Comparison of ENCODE assay signal across 32 cellular contexts in genomic region chr1:36513676-36514473, GRCh38. TPM values are rescaled to one million over a fixed set of nuclear protein-coding genes. Genes with fewer than 3 reads are reported as not detected.
DNase-seq lines count a peak whose midpoint lies in the region; ATAC-seq, FAIRE-seq and TF ChIP-seq lines count a peak whose summit lies in the region.
"Had no signal": no experiment of that assay in that cellular context is flagged by ENCODE, and none has a peak within 500 bp of the region (broad histone marks: within the 10 kb centered on the region; RNA-seq: fewer than 3 reads in every experiment).

No MANE protein-coding gene starts in this region.

- no peaks in the 10 kb centered on the region for H4K20me1 ChIP-seq in K562 (replicated peaks; ENCODE audit: control insufficient read depth, insufficient read depth, low read length)

- H3K36me3 ChIP-seq in H7 (replicated peaks; ENCODE audit: control insufficient read depth, insufficient read depth, low read length) (no peaks in the 10 kb centered on the region), K562 (ENCODE audit: control insufficient read depth, insufficient read depth, low read length) (no peaks in the 10 kb centered on the region)
- H3K36me3 ChIP-seq: esophagus squamous epithelium, heart right ventricle, thoracic aorta, vagina had no signal

- no peaks in the 10 kb centered on the region for H3K27me3 Mint-ChIP-seq in nephron progenitor cell (ENCODE audit: low read depth, poor library complexity)

- no peaks in the 10 kb centered on the region; the same call in 1 of the 2 replicates for H3K27me3 ChIP-seq in H7 (ENCODE audit: control insufficient read depth, insufficient read depth, low read length)
- H3K27me3 ChIP-seq in K562 (ENCODE audit: control insufficient read depth in 2 of 2, insufficient read depth in 2 of 2, low read length in 2 of 2) = peaks cover 0 to 4% of the 10 kb centered on the region in 2 experiments; a peak in 2 of 5 replicates
- H3K27me3 ChIP-seq: vagina had no signal

- no peaks in the 10 kb centered on the region for H3K79me2 ChIP-seq in K562 (ENCODE audit: control insufficient read depth, insufficient read depth, low read length)

- peaks cover 29 to 34% of the 10 kb centered on the region in 2 experiments; a peak in 4 of 5 replicates for H3K4me1 ChIP-seq in K562 (replicated peaks in 1 of 2; ENCODE audit: control insufficient read depth in 2 of 2, insufficient read depth in 2 of 2, low read length in 2 of 2)
- H3K4me1 ChIP-seq: heart right ventricle, vagina had no signal

- POLR2A ChIA-PET in K562 (lab: Yijun Ruan, JAX) = interaction anchor here (0.8 to 0.9 kb wide), 2 partner anchors 15 to 27 kb away, joined by 3 read pairs; no protein-coding TSS in a partner anchor

- peak overlapping the region; percentile 88 for H2AFZ ChIP-seq in K562 (ENCODE audit: low read depth, low read length)

- TF ChIP-seq CTCF in K562 (IDR thresholded peaks at IDR 0.05 in 2 of 3, conservative IDR thresholded peaks at IDR 0.05 in 1 of 3; ENCODE audit: insufficient read depth in 2 of 3, low read depth in 1 of 3, low read length in 3 of 3) (no peak), nephron progenitor cell (IDR thresholded peaks at IDR 0.05) (no peak), GM20000 (IDR thresholded peaks at IDR 0.05; ENCODE audit: extremely low read depth, missing control alignments) (no peak)

- H3K4me3 ChIP-seq in H7 (ENCODE audit: insufficient read depth, low read depth, low read length) = no peak overlapping the region
- H3K4me3 ChIP-seq in K562 = no peak overlapping the region
- H3K4me3 ChIP-seq: esophagus squamous epithelium, heart right ventricle, thoracic aorta, vagina had no signal

- H3K4me2 ChIP-seq in K562 (ENCODE audit: insufficient read depth, low read length) = peak overlapping the region; percentile 29; the same call in 1 of the 2 replicates

- no peak overlapping the region for H3K4me3 Mint-ChIP-seq in nephron progenitor cell
- H3K4me3 Mint-ChIP-seq: activated naive CD4-positive, alpha-beta T cell treated with anti-CD3 and anti-CD28 coated beads for 36 hours; effector memory CD8-positive, alpha-beta T cell had no signal

- peak overlapping the region; percentile 2 to 81; a peak in 2 of 4 replicates for H3K9ac ChIP-seq in K562 (ENCODE audit: insufficient read depth in 1 of 2, low read depth in 2 of 2, low read length in 2 of 2)

- peak overlapping the region; percentile 75 for H3K27ac Mint-ChIP-seq in nephron progenitor cell
- H3K27ac Mint-ChIP-seq: activated naive CD4-positive, alpha-beta T cell treated with anti-CD3 and anti-CD28 coated beads for 36 hours had no signal

- peaks cover 29% of the 10 kb centered on the region for H3K4me1 Mint-ChIP-seq in nephron progenitor cell

- H3K9me3 ChIP-seq in K562 (replicated peaks; ENCODE audit: control insufficient read depth, insufficient read depth, low read depth, low read length) = no peaks in the 10 kb centered on the region
- H3K9me3 ChIP-seq: esophagus squamous epithelium, heart right ventricle, thoracic aorta, vagina had no signal

- DNase-seq in CMK (ENCODE audit: low read depth) (peak; percentile 21), H7 (peak; percentile 56), K562 (ENCODE audit: extremely low read depth in 1 of 4, low spot score in 3 of 4) (peak; percentile 53 to 76 (median 64)), nephron progenitor cell (no peak), GM20000 (ENCODE audit: low spot score) (no peak), NCI-H146 treated with DMSO at 0.1 percent for 48 hours (lab: John Stamatoyannopoulos, UW; ENCODE audit: unreplicated experiment) (no peak)
- DNase-seq: activated CD4-positive, alpha-beta T cell treated with anti-CD3 and anti-CD28 coated beads for 4 hours; activated naive CD4-positive, alpha-beta T cell treated with anti-CD3 and anti-CD28 coated beads for 36 hours; activated T-cell treated with anti-CD3 and anti-CD28 coated beads, Interleukin-2, amount 50 U/mL, for 48 hours; DND-41; effector memory CD8-positive, alpha-beta T cell; esophagus squamous epithelium; foreskin melanocyte; GOT3; heart right ventricle; NCI-H2029 treated with DMSO at 0.1 percent for 48 hours; NCI-H2227 treated with DMSO at 0.1 percent for 48 hours; NCI-H526 treated with DMSO at 0.1 percent for 48 hours; RPMI8226; stimulated activated naive CD8-positive, alpha-beta T cell treated with anti-CD3 and anti-CD28 coated beads, Interleukin-15, Interleukin-2, amounts not matched to agents 100 U/mL and 50 U/mL, for 24 hours; T-helper 1 cell had no signal

- H3K27ac ChIP-seq in K562 (ENCODE audit: extremely low read depth, low read depth, low read length) = no peak overlapping the region
- H3K27ac ChIP-seq: C4-2B, esophagus squamous epithelium, heart right ventricle, thoracic aorta, vagina had no signal

- CTCF ChIA-PET in K562 (lab: Yijun Ruan, JAX; ENCODE audit: low intra/inter-chr PET ratio) = no interaction called here

- no peak for TF ChIP-seq RAD21 in K562 (CRISPR knock-in tag; conservative IDR thresholded peaks at IDR 0.05 in 1 of 2, IDR thresholded peaks at IDR 0.05 in 1 of 2)

- in situ Hi-C loops in K562 (cut with MboI) = no loop called here

- FAIRE-seq in K562 (lab: Jason Lieb, UNC) = peak; percentile 51
- FAIRE-seq: bronchial epithelial cell, colon, TTC549 had no signal

- TF ChIP-seq EP300 in K562 (IDR thresholded peaks at IDR 0.05; ENCODE audit: low read length) = no peak

- 23% methylated on average over 11 of the region's 12 CpGs for whole genome bisulfite sequencing in K562 (ENCODE audit: insufficient coverage, low coverage, missing lambda C conversion rate)

- no peaks in the 10 kb centered on the region for H3K36me3 Mint-ChIP-seq in nephron progenitor cell (ENCODE audit: low read depth)

- no TSS peak for BruUV-seq in K562 (replicated peaks; lab: Mats Ljungman, UMichigan)

- no peak for TF ChIP-seq POLR2A in K562 (conservative IDR thresholded peaks at IDR 0.05)

- ATAC-seq in K562 (peak; percentile 41), GM21737 (IDR thresholded peaks at IDR 0.05; ENCODE audit: unreplicated experiment) (no peak), HG03039 (IDR thresholded peaks at IDR 0.05; ENCODE audit: unreplicated experiment) (no peak)
- ATAC-seq: effector memory CD8-positive, alpha-beta T cell; heart right ventricle; stimulated activated naive CD8-positive, alpha-beta T cell treated with anti-CD3 and anti-CD28 coated beads, Interleukin-15, Interleukin-2, amounts not matched to agents 100 U/mL and 50 U/mL, for 24 hours had no signal

- intact Hi-C loops in K562 (cut with micrococcal nuclease) = no loop called here

- H3K9me1 ChIP-seq in K562 (ENCODE audit: control insufficient read depth, insufficient read depth, low read length) = no peaks in the 10 kb centered on the region

- no peaks in the 10 kb centered on the region for H3K9me3 Mint-ChIP-seq in nephron progenitor cell
- H3K9me3 Mint-ChIP-seq: activated naive CD4-positive, alpha-beta T cell treated with anti-CD3 and anti-CD28 coated beads for 36 hours; effector memory CD8-positive, alpha-beta T cell had no signal

TF ChIP-seq in K562, 482 proteins besides CTCF, POLR2A, EP300 and RAD21 (continues in another document):
- TF ChIP-seq NFYB (IDR thresholded peaks at IDR 0.05; ENCODE audit: extremely low read depth, insufficient read length) = peak; percentile 46
- no peak for TF ChIP-seq ZNF282 (CRISPR knock-in tag; IDR thresholded peaks at IDR 0.05)
- peak in 1 of 3 experiments; percentile 41 for TF ChIP-seq YY1 (IDR thresholded peaks at IDR 0.05; ENCODE audit: borderline replicate concordance in 1 of 3, control insufficient read depth in 1 of 3, extremely low read depth in 1 of 3, insufficient read depth in 3 of 3, insufficient read length in 1 of 3, insufficient replicate concordance in 2 of 3, low read depth in 1 of 3, low read length in 2 of 3)

RNA-seq across cellular contexts. Expression of gene CSF3R, which starts 31.2 kb away (rescaled TPM):
- total RNA-seq in H7 (2014; rRNA removed; shearing (Covaris generic)) = 0.04 and 0.97 TPM in 2 replicates
- 2.6 and 2.7 TPM in 2 replicates for total RNA-seq in K562 (2011; cell fraction: chromatin; rRNA removed; ENCODE audit: low replicate concordance)
- 1.5 and 2.0 TPM in 2 replicates for total RNA-seq in K562 (2011; cell fraction: nucleolus; rRNA removed)
- 0.95 and 1.7 TPM in 2 replicates for total RNA-seq in K562 (2011; cell fraction: nucleoplasm; rRNA removed)
- 0.32 and 0.78 TPM in 2 replicates for total RNA-seq in K562 (2014; rRNA removed)
- total RNA-seq in K562 (2014; rRNA removed; fragmentation: Illumina TruSeq; extraction: Trizol) = 0.03 and 0.22 TPM in 2 replicates
- total RNA-seq in K562 (2015; rRNA removed; fragmentation: Illumina TruSeq; extraction: Trizol) = 0.54 and 0.79 TPM in 2 replicates
- 0.25 and 0.71 TPM in 2 replicates for total RNA-seq in K562 (2021)
- polyA plus RNA-seq in K562 (2011; rRNA removed) = 0.21 and 0.57 TPM in 2 replicates
- 0.18 and 0.35 TPM in 2 replicates for polyA plus RNA-seq in K562 (2011; cell fraction: cytosol; rRNA removed)
- 1.3 and 1.6 TPM in 2 replicates for polyA plus RNA-seq in K562 (2011; cell fraction: nucleus; rRNA removed)
- 0.92 and 13.0 TPM in 2 replicates for polyA plus RNA-seq in K562 (2012)
- polyA plus RNA-seq in K562 (2014; fragmentation: Illumina TruSeq; extraction: Trizol) = 0.40 and 0.48 TPM in 2 replicates
- polyA plus RNA-seq in K562 (2014; fragmentation: Nextera tagmentation; extraction: Ambion mirVana) = under 1 TPM in 1 of 2 experiments, not detected in 1; 0.21 TPM
- 0.50 and 0.86 TPM in 2 replicates for polyA plus RNA-seq in K562 (2014; rRNA removed)
- polyA minus RNA-seq in K562 (2011; rRNA and poly(A)+ RNA removed) = 0.25 and 0.36 TPM in 2 replicates
- not detected in 2 replicates for polyA minus RNA-seq in K562 (2011; cell fraction: cytosol; rRNA and poly(A)+ RNA removed)
- 0.78 and 1.3 TPM in 2 replicates for polyA minus RNA-seq in K562 (2011; cell fraction: nucleus; rRNA and poly(A)+ RNA removed)
- total RNA-seq: lung microvascular endothelial cell, pulmonary artery endothelial cell, SK-MEL-5 had no signal

RNA-seq across cellular contexts. Expression of gene MRPS15, which starts 49.7 kb away (rescaled TPM):
- 145 and 190 TPM in 2 replicates for total RNA-seq in H7 (2014; rRNA removed; shearing (Covaris generic))
- 49.1 and 50.5 TPM in 2 replicates for total RNA-seq in K562 (2011; cell fraction: chromatin; rRNA removed; ENCODE audit: low replicate concordance)
- 46.1 and 55.5 TPM in 2 replicates for total RNA-seq in K562 (2011; cell fraction: nucleolus; rRNA removed)
- 59.8 and 81.0 TPM in 2 replicates for total RNA-seq in K562 (2011; cell fraction: nucleoplasm; rRNA removed)
- total RNA-seq in K562 (2014; rRNA removed) = 209 and 251 TPM in 2 replicates
- 156 and 166 TPM in 2 replicates for total RNA-seq in K562 (2014; rRNA removed; fragmentation: Illumina TruSeq; extraction: Trizol)
- 148 and 156 TPM in 2 replicates for total RNA-seq in K562 (2015; rRNA removed; fragmentation: Illumina TruSeq; extraction: Trizol)
- 144 and 164 TPM in 2 replicates for total RNA-seq in K562 (2021)
- polyA plus RNA-seq in K562 (2011; rRNA removed) = 119 and 149 TPM in 2 replicates
- polyA plus RNA-seq in K562 (2011; cell fraction: cytosol; rRNA removed) = 89.3 and 95.0 TPM in 2 replicates
- polyA plus RNA-seq in K562 (2011; cell fraction: nucleus; rRNA removed) = 47.9 and 56.5 TPM in 2 replicates
- 112 and 119 TPM in 2 replicates for polyA plus RNA-seq in K562 (2012)
- 223 and 237 TPM in 2 replicates for polyA plus RNA-seq in K562 (2014; fragmentation: Illumina TruSeq; extraction: Trizol)
- 100 to 1,000 TPM in 1 of 2 experiments, 10 to 100 TPM in 1; 62.9 to 107 TPM for polyA plus RNA-seq in K562 (2014; fragmentation: Nextera tagmentation; extraction: Ambion mirVana)
- 250 and 286 TPM in 2 replicates for polyA plus RNA-seq in K562 (2014; rRNA removed)
- polyA minus RNA-seq in K562 (2011; rRNA and poly(A)+ RNA removed) = 79.2 and 97.3 TPM in 2 replicates
- 31.1 and 33.4 TPM in 2 replicates for polyA minus RNA-seq in K562 (2011; cell fraction: cytosol; rRNA and poly(A)+ RNA removed)
- 15.9 and 31.7 TPM in 2 replicates for polyA minus RNA-seq in K562 (2011; cell fraction: nucleus; rRNA and poly(A)+ RNA removed)

Comparison
In these comparisons a context has a peak if more than half of its experiments do, and no peak if none do; other contexts are left out.
1. DNase-seq: peak in CMK (single experiment), H7 (single experiment) and K562 (4 of 4); none in nephron progenitor cell (single experiment), GM20000 (single experiment) and NCI-H146 treated with DMSO at 0.1 percent for 48 hours (single experiment).